In the genomic region with DNA sequence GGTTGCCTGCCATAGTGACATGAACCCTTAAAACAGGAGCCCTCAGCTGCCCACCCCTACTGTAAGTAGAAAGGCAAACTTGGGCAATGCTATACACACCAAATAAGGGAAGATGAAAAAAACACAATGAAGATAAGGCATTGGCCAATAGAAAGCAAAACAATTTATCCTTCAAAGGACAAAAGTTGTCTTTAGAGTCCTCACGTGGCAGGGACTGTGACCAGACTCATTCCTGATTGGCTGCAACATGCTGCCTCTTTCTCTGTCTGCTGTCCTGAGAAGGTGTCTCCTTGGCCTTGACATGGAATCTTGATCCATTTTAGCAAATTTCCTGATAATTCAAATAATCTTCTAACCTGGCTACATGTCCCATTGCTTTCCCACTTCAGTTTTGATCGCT, we compare ENCODE assay signal across 1 cellular context.
TF ChIP-seq lines count a peak whose summit lies in the region.

No MANE protein-coding gene starts in this region.

TF ChIP-seq in HEK293T, 16 proteins besides CTCF, POLR2A, EP300 and RAD21 (continued from another document):
- TF ChIP-seq ZNF384 (IDR thresholded peaks at IDR 0.05) = no peak
- TF ChIP-seq SP1 (IDR thresholded peaks at IDR 0.05) = no peak
- TF ChIP-seq ARNT (IDR thresholded peaks at IDR 0.05) = no peak
- no peak for TF ChIP-seq NFRKB (IDR thresholded peaks at IDR 0.05)
- no peak for TF ChIP-seq HDGF (IDR thresholded peaks at IDR 0.05; ENCODE audit: borderline replicate concordance)
- TF ChIP-seq FOXM1 (IDR thresholded peaks at IDR 0.05; ENCODE audit: borderline replicate concordance) = no peak
- no peak for TF ChIP-seq TARDBP (IDR thresholded peaks at IDR 0.05)
- TF ChIP-seq SUZ12 (IDR thresholded peaks at IDR 0.05) = no peak
- TF ChIP-seq FOXK2 (IDR thresholded peaks at IDR 0.05) = no peak
- no peak for TF ChIP-seq BHLHE40 (IDR thresholded peaks at IDR 0.05; ENCODE audit: borderline replicate concordance)
- no peak for TF ChIP-seq FOXA1 (IDR thresholded peaks at IDR 0.05)
- TF ChIP-seq CTBP1 (IDR thresholded peaks at IDR 0.05; ENCODE audit: borderline replicate concordance) = no peak
